16 cellular contexts compared by ENCODE assay signal in the genomic region with DNA sequence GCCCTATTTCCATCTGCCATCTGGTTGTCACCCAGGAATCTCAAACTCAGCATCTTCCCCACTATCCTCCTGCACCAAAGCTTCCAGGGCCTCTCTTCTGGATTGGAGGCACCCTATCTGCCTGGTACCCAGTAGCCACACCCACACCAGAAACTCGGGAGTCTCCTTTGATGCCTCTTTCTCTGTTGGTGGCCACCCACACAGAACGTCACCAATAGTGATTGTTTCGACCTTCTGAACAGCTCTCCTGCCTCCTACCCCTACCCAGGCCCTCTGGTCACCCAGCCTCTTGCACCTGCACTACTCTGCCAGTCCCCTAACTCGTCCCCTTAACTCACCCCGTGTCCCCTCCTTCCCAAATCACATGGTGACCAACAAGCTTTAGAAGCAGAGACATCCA.
DNase-seq lines count a peak whose midpoint lies in the region; ATAC-seq, FAIRE-seq and TF ChIP-seq lines count a peak whose summit lies in the region.
"Had no signal": no experiment of that assay in that cellular context is flagged by ENCODE, and none has a peak within 500 bp of the region (broad histone marks: within the 10 kb centered on the region; RNA-seq: fewer than 3 reads in every experiment).

No MANE protein-coding gene starts in this region.

- H3K23ac ChIP-seq in H1 (ENCODE audit: insufficient read length): no peak overlapping the region

- TF ChIP-seq RAD21 in H1 (IDR thresholded peaks at IDR 0.05 in 1 of 2, conservative IDR thresholded peaks at IDR 0.05 in 1 of 2; ENCODE audit: low read depth in 2 of 2, low read length in 2 of 2): no peak

- TF ChIP-seq EP300 in H1 (IDR thresholded peaks at IDR 0.05; ENCODE audit: borderline replicate concordance in 1 of 2, low read depth in 2 of 2, low read length in 2 of 2): no peak

- no peak overlapping the region for H2BK120ac ChIP-seq in H1 (replicated peaks; ENCODE audit: low read depth, low read length)

- H3K27me3 Mint-ChIP-seq in activated naive CD4-positive, alpha-beta T cell treated with anti-CD3 and anti-CD28 coated beads, Interleukin-2, amount 10 ng/mL, durations not matched to agents 7 days and 5 days: peaks cover 17% of the 10 kb centered on the region
- H3K27me3 Mint-ChIP-seq in T-helper 17 cell (no peaks in the 10 kb centered on the region), mesothelial cell of epicardium (ENCODE audit: low read depth) (no peaks in the 10 kb centered on the region)

- ATAC-seq in activated naive CD4-positive, alpha-beta T cell treated with anti-CD3 and anti-CD28 coated beads, Interleukin-2, amount 50 U/mL, for 72 hours: no peak
- ATAC-seq in T-helper 17 cell: no peak
- ATAC-seq: CD8-positive, alpha-beta T cell; K562 had no signal

- H3K9ac ChIP-seq in H1 (replicated peaks in 1 of 4; ENCODE audit: extremely low read depth in 1 of 4, low read depth in 3 of 4, low read length in 3 of 4): no peak overlapping the region
- H3K9ac ChIP-seq in colonic mucosa (ENCODE audit: low read depth in 2 of 2, low read length in 2 of 2): no peak overlapping the region

- 94% methylated on average over 5 of the region's 5 CpGs; no CpG with 5 or more reads in 1 of the 2 experiments for WGBS in H1 (ENCODE audit: extremely low coverage in 1 of 2, insufficient coverage in 1 of 2, insufficient read length in 1 of 2, insufficient replicate concordance in 2 of 2, low coverage in 1 of 2, low lambda C conversion rate in 2 of 2, missing lambda C conversion rate in 1 of 2), 2 experiments

- no peaks in the 10 kb centered on the region for H3K9me3 Mint-ChIP-seq in activated naive CD4-positive, alpha-beta T cell treated with anti-CD3 and anti-CD28 coated beads, Interleukin-2, amount 50 U/mL, for 72 hours
- no peaks in the 10 kb centered on the region for H3K9me3 Mint-ChIP-seq in activated naive CD4-positive, alpha-beta T cell treated with anti-CD3 and anti-CD28 coated beads, Interleukin-2, amount 10 ng/mL, durations not matched to agents 7 days and 5 days
- H3K9me3 Mint-ChIP-seq in mesothelial cell of epicardium: no peaks in the 10 kb centered on the region
- H3K9me3 Mint-ChIP-seq: CD8-positive, alpha-beta T cell had no signal

- no peak overlapping the region for H2AK5ac ChIP-seq in H1 (ENCODE audit: low read depth, low read length)

- H2BK20ac ChIP-seq in H1 (ENCODE audit: low read length): 0 out of 2 replicates have a peak overlapping the region, but pooled peaks have one; percentile 27

- no peak overlapping the region for H4K5ac ChIP-seq in H1 (ENCODE audit: insufficient read length, low read depth, low read length)

- no peak overlapping the region for H4K91ac ChIP-seq in H1 (replicated peaks; ENCODE audit: insufficient read length, low read length)

- H4K20me1 ChIP-seq in H1 (replicated peaks in 1 of 2; ENCODE audit: control insufficient read depth in 1 of 2, insufficient read depth in 2 of 2, low read length in 2 of 2): no peaks in the 10 kb centered on the region

- peak overlapping the region; percentile 86 for H3K4ac ChIP-seq in H1 (replicated peaks; ENCODE audit: insufficient read length, low read depth, low read length)

- 0 out of 2 replicates have a peak overlapping the region, but pooled peaks have one; percentile 23 for H2BK12ac ChIP-seq in H1 (ENCODE audit: low read depth, low read length)

- no peak overlapping the region for H3K27ac ChIP-seq in H1 (ENCODE audit: low read depth, low read length)
- H3K27ac ChIP-seq in colonic mucosa: no peak overlapping the region

- H3K27me3 ChIP-seq in H1 (replicated peaks in 1 of 4; ENCODE audit: control insufficient read depth in 3 of 4, extremely low read depth in 1 of 4, insufficient read depth in 3 of 4, low read length in 3 of 4): no peaks in the 10 kb centered on the region
- H3K27me3 ChIP-seq in colonic mucosa: no peaks in the 10 kb centered on the region

- no peaks in the 10 kb centered on the region for H3K79me1 ChIP-seq in H1 (ENCODE audit: low read depth, low read length)

- FAIRE-seq in H1 (lab: Jason Lieb, UNC) (no peak), H54 (lab: Jason Lieb, UNC) (no peak)
- FAIRE-seq: K562 had no signal

- peaks cover 4 to 29% (median 20%) of the 10 kb centered on the region in 4 experiments for H3K4me1 ChIP-seq in H1 (replicated peaks in 1 of 4; ENCODE audit: control insufficient read depth in 3 of 4, insufficient read depth in 4 of 4, low read length in 3 of 4)
- no peaks in the 10 kb centered on the region for H3K4me1 ChIP-seq in colonic mucosa

- no peak for DNase-seq in activated naive CD4-positive, alpha-beta T cell treated with anti-CD3 and anti-CD28 coated beads, Interleukin-2, amount 50 U/mL, for 72 hours (ENCODE audit: low spot score in 2 of 2)
- no peak for DNase-seq in activated naive CD4-positive, alpha-beta T cell treated with anti-CD3 and anti-CD28 coated beads, Interleukin-2, amount 10 ng/mL, durations not matched to agents 7 days and 5 days
- DNase-seq in T-helper 17 cell (no peak), H1 (ENCODE audit: low read depth in 1 of 2, low spot score in 2 of 2) (no peak), H54 (ENCODE audit: insufficient read length, low spot score) (no peak), colonic mucosa (no peak), mesothelial cell of epicardium (ENCODE audit: low spot score in 2 of 2, unreplicated experiment in 2 of 2) (no peak)
- DNase-seq: AML-193; CD8-positive, alpha-beta T cell; DMS79; NCI-H1930; NCI-H2171; NCI-H446; RPMI8226; SIG-M5 had no signal

- POLR2A ChIA-PET in H1 (lab: Charles Lee; ENCODE audit: partially characterized antibody): interaction anchor here (0.6 to 4.7 kb wide), 3 partner anchors 8 to 16 kb away, joined by 3 to 18 read pairs (median 11); no protein-coding TSS in a partner anchor

- no peak overlapping the region for H3K14ac ChIP-seq in H1 (ENCODE audit: insufficient read length)

- no peaks in the 10 kb centered on the region for H3K79me2 ChIP-seq in H1 (ENCODE audit: control insufficient read depth in 1 of 2, insufficient read depth in 2 of 2, low read length in 2 of 2)

- peak overlapping the region; percentile 3 to 15 for H3K27ac Mint-ChIP-seq in activated naive CD4-positive, alpha-beta T cell treated with anti-CD3 and anti-CD28 coated beads, Interleukin-2, amount 50 U/mL, for 72 hours
- H3K27ac Mint-ChIP-seq in activated naive CD4-positive, alpha-beta T cell treated with anti-CD3 and anti-CD28 coated beads, Interleukin-2, amount 10 ng/mL, durations not matched to agents 7 days and 5 days: no peak overlapping the region
- H3K27ac Mint-ChIP-seq in T-helper 17 cell (peak overlapping the region; percentile 91), mesothelial cell of epicardium (no peak overlapping the region)
- H3K27ac Mint-ChIP-seq: CD8-positive, alpha-beta T cell had no signal

- H3K36me3 ChIP-seq in H1 (ENCODE audit: control insufficient read depth in 2 of 4, insufficient read depth in 4 of 4, low read length in 3 of 4) (no peaks in the 10 kb centered on the region), colonic mucosa (no peaks in the 10 kb centered on the region)

- H3K36me3 Mint-ChIP-seq in activated naive CD4-positive, alpha-beta T cell treated with anti-CD3 and anti-CD28 coated beads, Interleukin-2, amount 50 U/mL, for 72 hours: no peaks in the 10 kb centered on the region
- H3K36me3 Mint-ChIP-seq in activated naive CD4-positive, alpha-beta T cell treated with anti-CD3 and anti-CD28 coated beads, Interleukin-2, amount 10 ng/mL, durations not matched to agents 7 days and 5 days: no peaks in the 10 kb centered on the region
- H3K36me3 Mint-ChIP-seq in T-helper 17 cell (ENCODE audit: low read depth) (no peaks in the 10 kb centered on the region), mesothelial cell of epicardium (no peaks in the 10 kb centered on the region)
- H3K36me3 Mint-ChIP-seq: CD8-positive, alpha-beta T cell had no signal

- no peak overlapping the region for H2AFZ ChIP-seq in H1 (ENCODE audit: low read length)

- H2BK5ac ChIP-seq in H1 (ENCODE audit: low read depth, low read length): no peak overlapping the region

- H3K4me1 Mint-ChIP-seq in activated naive CD4-positive, alpha-beta T cell treated with anti-CD3 and anti-CD28 coated beads, Interleukin-2, amount 10 ng/mL, durations not matched to agents 7 days and 5 days: peaks cover 54% of the 10 kb centered on the region
- H3K4me1 Mint-ChIP-seq in T-helper 17 cell (peaks cover 40% of the 10 kb centered on the region), mesothelial cell of epicardium (peaks cover 49% of the 10 kb centered on the region)

- H2BK15ac ChIP-seq in H1 (ENCODE audit: low read length): peak overlapping the region; percentile 78; the same call in 1 of the 2 replicates

- no peaks in the 10 kb centered on the region for H3K23me2 ChIP-seq in H1 (ENCODE audit: low read depth, low read length)

- H3K9me3 ChIP-seq in T-helper 17 cell (ENCODE audit: control insufficient read depth, low read length, poor library complexity, severe bottlenecking): no peaks in the 10 kb centered on the region
- H3K9me3 ChIP-seq in H1 (ENCODE audit: insufficient read depth in 2 of 2, low read depth in 1 of 2, low read length in 1 of 2): no peaks in the 10 kb centered on the region
- H3K9me3 ChIP-seq in colonic mucosa: no peaks in the 10 kb centered on the region

- peak overlapping the region; percentile 3; the same call in 1 of the 2 replicates for H4K8ac ChIP-seq in H1 (ENCODE audit: extremely low read depth, insufficient read depth, low read length)

- no peak overlapping the region for H3K18ac ChIP-seq in H1 (ENCODE audit: extremely low read depth, low read length)

- H3K56ac ChIP-seq in H1 (replicated peaks; ENCODE audit: insufficient read length, low read depth, low read length): no peak overlapping the region

- H3K4me3 ChIP-seq in H1 (ENCODE audit: extremely low read depth in 1 of 4, insufficient read depth in 2 of 4, low read depth in 3 of 4, low read length in 4 of 4) (no peak overlapping the region), colonic mucosa (no peak overlapping the region)
- H3K4me3 ChIP-seq: K562 had no signal

- H3K4me2 ChIP-seq in H1 (ENCODE audit: insufficient read depth in 1 of 2, low read depth in 2 of 2, low read length in 2 of 2): no peak overlapping the region

- CTCF ChIA-PET in activated naive CD4-positive, alpha-beta T cell treated with anti-CD3 and anti-CD28 coated beads, Interleukin-2, amount 10 ng/mL, durations not matched to agents 7 days and 5 days (lab: Charles Lee): interaction anchor here (1.1 to 2.4 kb wide), 2 partner anchors 9 kb away, joined by 3 to 4 read pairs; no protein-coding TSS in a partner anchor
- CTCF ChIA-PET in H1 (lab: Charles Lee; ENCODE audit: partially characterized antibody): interaction anchor here (0.9 to 21.9 kb wide), 9 partner anchors 13 to 162 kb away, joined by 3 to 403 read pairs (median 5); no protein-coding TSS in a partner anchor

- H3K4me3 Mint-ChIP-seq in activated naive CD4-positive, alpha-beta T cell treated with anti-CD3 and anti-CD28 coated beads, Interleukin-2, amount 10 ng/mL, durations not matched to agents 7 days and 5 days: no peak overlapping the region
- H3K4me3 Mint-ChIP-seq in T-helper 17 cell (no peak overlapping the region), mesothelial cell of epicardium (no peak overlapping the region)
- H3K4me3 Mint-ChIP-seq: CD8-positive, alpha-beta T cell had no signal

- no peak for TF ChIP-seq CTCF in H1 (IDR thresholded peaks at IDR 0.05; ENCODE audit: control extremely low read depth in 1 of 3, insufficient read depth in 1 of 3, low read depth in 1 of 3, low read length in 3 of 3)
- no peak for TF ChIP-seq CTCF in colonic mucosa (IDR thresholded peaks at IDR 0.05)
- no peak for TF ChIP-seq CTCF in mesothelial cell of epicardium (IDR thresholded peaks at IDR 0.05; ENCODE audit: unreplicated experiment)

- intact Hi-C loops in colonic mucosa (cut with DNase I): no loop called here

- TF ChIP-seq POLR2A in H1 (IDR thresholded peaks at IDR 0.05; ENCODE audit: control extremely low read depth in 1 of 2, low read depth in 2 of 2, low read length in 2 of 2) (no peak), H54 (IDR thresholded peaks at IDR 0.05; ENCODE audit: low read depth, low read length) (no peak)

Comparison
In these comparisons a context has a peak if more than half of its experiments do, and no peak if none do; other contexts are left out.
1. H3K27ac Mint-ChIP-seq: peak in activated naive CD4-positive, alpha-beta T cell treated with anti-CD3 and anti-CD28 coated beads, Interleukin-2, amount 50 U/mL, for 72 hours (2 of 2) and T-helper 17 cell (single experiment); none in activated naive CD4-positive, alpha-beta T cell treated with anti-CD3 and anti-CD28 coated beads, Interleukin-2, amount 10 ng/mL, durations not matched to agents 7 days and 5 days (single experiment) and mesothelial cell of epicardium (single experiment).